ENCODE assay signal across 8 cellular contexts in genomic region chr2:11863513-11864328, GRCh38.
A peak's percentile ranks its signal among the peaks of the same experiment; 100 is the strongest.
DNase-seq lines count a peak whose midpoint lies in the region; ATAC-seq and TF ChIP-seq lines count a peak whose summit lies in the region.

No MANE protein-coding gene starts in this region.

- H3K4me1 ChIP-seq in mammary epithelial cell (ENCODE audit: insufficient read depth, low read length) = peaks cover 15% of the 10 kb centered on the region

- peak overlapping the region; percentile 1 for H2AFZ ChIP-seq in mammary epithelial cell (ENCODE audit: low read depth, low read length)

- dilution Hi-C loops in mammary epithelial cell (cut with HindIII; ENCODE audit: low sequenced_read_pairs) = loop anchor here (25.0 kb wide), 1 partner anchor 1149 kb away; no protein-coding TSS in a partner anchor

- ATAC-seq in GM21737 (IDR thresholded peaks at IDR 0.05; ENCODE audit: unreplicated experiment) = peak; percentile 42

- peak overlapping the region; percentile 45 for H3K4me2 ChIP-seq in mammary epithelial cell (ENCODE audit: insufficient read depth, low read depth, low read length)

- no peaks in the 10 kb centered on the region for H3K36me3 ChIP-seq in WERI-Rb-1
- H3K36me3 ChIP-seq in mammary epithelial cell (ENCODE audit: insufficient read depth, low read length) = no peaks in the 10 kb centered on the region

- H4K20me1 ChIP-seq in mammary epithelial cell (ENCODE audit: insufficient read depth, low read length) = no peaks in the 10 kb centered on the region

- H3K4me3 ChIP-seq in NB4 (ENCODE audit: low read depth, low read length) (peak overlapping the region; percentile 44), WERI-Rb-1 (ENCODE audit: low read depth, low read length) (no peak overlapping the region), mammary epithelial cell (replicated peaks in 1 of 3; ENCODE audit: insufficient read depth in 1 of 3, low read depth in 2 of 3, low read length in 3 of 3) (no peak overlapping the region)

- TF ChIP-seq CTCF in NB4 (IDR thresholded peaks at IDR 0.05; ENCODE audit: low read depth, low read length) (peak; percentile 90), WERI-Rb-1 (IDR thresholded peaks at IDR 0.05; ENCODE audit: low read depth, low read length) (peak; percentile 98), mammary epithelial cell (conservative IDR thresholded peaks at IDR 0.05 in 1 of 2, IDR thresholded peaks at IDR 0.05 in 1 of 2; ENCODE audit: extremely low read depth in 1 of 2, insufficient read depth in 1 of 2, low read depth in 1 of 2, low read length in 2 of 2) (peak; percentile 88 to 98)

- no peak for TF ChIP-seq POLR2A in NB4 (IDR thresholded peaks at IDR 0.05; ENCODE audit: extremely low read depth, insufficient read length)

- H3K9me3 ChIP-seq in WERI-Rb-1 (ENCODE audit: severe bottlenecking) (peaks cover 8% of the 10 kb centered on the region), mammary epithelial cell (replicated peaks; ENCODE audit: insufficient read depth, low read length) (peaks cover 7% of the 10 kb centered on the region)

- CTCF ChIA-PET in mammary epithelial cell (lab: Charles Lee; ENCODE audit: low non-redundant PET) = interaction anchor here (0.6 to 0.7 kb wide), 4 partner anchors 75 to 632 kb away, joined by 3 to 12 read pairs (median 6); no protein-coding TSS in a partner anchor

- no peaks in the 10 kb centered on the region for H3K79me2 ChIP-seq in mammary epithelial cell (ENCODE audit: insufficient read depth, low read length)

- H3K9ac ChIP-seq in mammary epithelial cell (ENCODE audit: insufficient read depth, low read length) = no peak overlapping the region

- intact Hi-C loops in mammary epithelial cell (cut with micrococcal nuclease) = loop anchor here (1.0 to 10.0 kb wide), 8 partner anchors 33 to 1144 kb away; no protein-coding TSS in a partner anchor

- DNase-seq in DMS53 (lab: John Stamatoyannopoulos, UW) (peak; percentile 86), NB4 (ENCODE audit: low read depth) (peak; percentile 89), WERI-Rb-1 (peak; percentile 88), mammary epithelial cell (peak; percentile 77), islet precursor cell (peak; percentile 96), GDM1 (lab: John Stamatoyannopoulos, UW) (no peak)
- peak; percentile 37 to 58 (median 50) for DNase-seq in stimulated activated CD4-positive, alpha-beta T cell treated with anti-CD3 and anti-CD28 coated beads, Interleukin-1b, Interleukin-23, amount 100 ng/mL, for 24 hours (ENCODE audit: low read depth in 4 of 4, low spot score in 1 of 4)

- no peaks in the 10 kb centered on the region for H3K27me3 ChIP-seq in WERI-Rb-1 (ENCODE audit: insufficient read depth, low read depth, severe bottlenecking)
- no peaks in the 10 kb centered on the region for H3K27me3 ChIP-seq in mammary epithelial cell (ENCODE audit: insufficient read depth, low read length)

- BruUV-seq in mammary epithelial cell (replicated peaks; lab: Mats Ljungman, UMichigan) = no TSS peak

- H3K27ac ChIP-seq in WERI-Rb-1 = no peak overlapping the region
- no peak overlapping the region for H3K27ac ChIP-seq in mammary epithelial cell (ENCODE audit: insufficient read depth, low read depth, low read length)

- 12% methylated on average over 9 of the region's 12 CpGs for WGBS in mammary epithelial cell (ENCODE audit: low coverage, missing lambda C conversion rate)

- in situ Hi-C loops in mammary epithelial cell (cut with MboI; ENCODE audit: low sequenced_read_pairs in 2 of 2) = loop anchor here in 1 of 2 donors (10.0 kb wide), 1 partner anchor 851 kb away; the partner anchor contains the start of gene TRIB2
